Comparison of ENCODE assay signal across 22 cellular contexts in the genomic region with DNA sequence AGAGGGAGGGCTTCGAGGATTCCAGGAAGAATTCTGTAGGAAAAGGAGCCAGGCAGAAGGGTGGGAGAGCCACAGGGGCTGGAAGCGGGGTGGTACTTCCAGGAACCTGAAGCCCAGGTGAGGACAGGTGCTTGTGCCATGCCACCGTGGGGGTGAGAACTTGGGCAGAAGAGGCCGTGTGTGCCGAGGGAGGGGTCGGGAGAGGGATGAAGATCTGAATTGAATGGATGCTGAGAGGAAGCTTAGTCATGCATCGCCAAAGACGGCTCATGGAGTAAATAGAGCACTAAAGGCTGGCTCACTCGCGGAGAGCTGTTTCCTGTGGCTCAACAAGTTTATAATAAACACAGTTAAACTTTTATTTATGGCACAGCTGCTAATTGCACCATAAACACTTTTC. TPM values are rescaled to one million over a fixed set of nuclear protein-coding genes. Genes with fewer than 3 reads are reported as not detected.
A peak's percentile ranks its signal among the peaks of the same experiment; 100 is the strongest.
DNase-seq lines count a peak whose midpoint lies in the region; TF ChIP-seq lines count a peak whose summit lies in the region.
"Had no signal": no experiment of that assay in that cellular context is flagged by ENCODE, and none has a peak within 500 bp of the region (broad histone marks: within the 10 kb centered on the region; RNA-seq: fewer than 3 reads in every experiment).

No MANE protein-coding gene starts in this region.

- no peak for TF ChIP-seq CTCF in HEK293 (tag by site-specific recombination; IDR thresholded peaks at IDR 0.05)
- no peak for TF ChIP-seq CTCF in HFFc6 (IDR thresholded peaks at IDR 0.05)

- no peaks in the 10 kb centered on the region for H3K36me3 ChIP-seq in HEK293 (ENCODE audit: control insufficient read depth in 2 of 2, insufficient read depth in 1 of 2, low read length in 2 of 2)
- H3K36me3 ChIP-seq: breast epithelium, thoracic aorta had no signal

- H3K9me3 ChIP-seq in HEK293 (ENCODE audit: control insufficient read depth, insufficient read depth, low read depth, low read length): no peaks in the 10 kb centered on the region

- H3K27ac ChIP-seq in HEK293 (ENCODE audit: extremely low read depth, low read depth, low read length): no peak overlapping the region
- H3K27ac ChIP-seq: A549, breast epithelium, PC-9, thoracic aorta had no signal

- H3K36me3 Mint-ChIP-seq in activated CD4-positive, alpha-beta T cell treated with anti-CD3 and anti-CD28 coated beads, Interleukin-2, amount 10 ng/mL, durations not matched to agents 7 days and 5 days (ENCODE audit: low read depth): peaks cover 2% of the 10 kb centered on the region
- peaks cover 17% of the 10 kb centered on the region for H3K36me3 Mint-ChIP-seq in HFFc6 (ENCODE audit: low read depth)
- H3K36me3 Mint-ChIP-seq: CD8-positive, alpha-beta T cell had no signal

- DNase-seq in NCI-H2171 treated with DMSO at 0.1 percent for 48 hours (lab: John Stamatoyannopoulos, UW): peak; percentile 13
- no peak for DNase-seq in NCI-H2171 (lab: John Stamatoyannopoulos, UW)
- DNase-seq in NCI-H774 (lab: John Stamatoyannopoulos, UW): peak; percentile 29
- DNase-seq in mesenteric fat pad (ENCODE audit: low spot score): peak; percentile 59
- no peak for DNase-seq in GM03348 (ENCODE audit: low spot score)
- DNase-seq in activated CD4-positive, alpha-beta T cell treated with anti-CD3 and anti-CD28 coated beads, Interleukin-2, amount 10 ng/mL, durations not matched to agents 7 days and 5 days: no peak
- no peak for DNase-seq in HFFc6
- DNase-seq: activated B cell treated with CpG ODN at 0.5 μM for 24 hours; effector CD8-positive, alpha-beta T cell; Karpas-422; naive thymus-derived CD8-positive, alpha-beta T cell; PC-9; stimulated activated CD4-positive, alpha-beta T cell treated with anti-CD3 and anti-CD28 coated beads, Interleukin-2, amount 100 ng/mL, for 48 hours; stimulated activated CD8-positive, alpha-beta memory T cell treated with anti-CD3 and anti-CD28 coated beads, Interleukin-4, amount 100 ng/mL, for 48 hours; SW 1271 had no signal

- H3K9me3 Mint-ChIP-seq in activated CD4-positive, alpha-beta T cell treated with anti-CD3 and anti-CD28 coated beads, Interleukin-2, amount 10 ng/mL, durations not matched to agents 7 days and 5 days: peaks cover 18% of the 10 kb centered on the region
- peaks cover 18% of the 10 kb centered on the region for H3K9me3 Mint-ChIP-seq in HFFc6

- no peak overlapping the region for H3K4me3 Mint-ChIP-seq in activated CD4-positive, alpha-beta T cell treated with anti-CD3 and anti-CD28 coated beads, Interleukin-2, amount 10 ng/mL, durations not matched to agents 7 days and 5 days
- no peak overlapping the region for H3K4me3 Mint-ChIP-seq in HFFc6
- H3K4me3 Mint-ChIP-seq: activated B cell treated with CpG ODN at 0.5 μM for 24 hours; CD8-positive, alpha-beta T cell; naive thymus-derived CD8-positive, alpha-beta T cell had no signal

- H3K27ac Mint-ChIP-seq in activated CD4-positive, alpha-beta T cell treated with anti-CD3 and anti-CD28 coated beads, Interleukin-2, amount 10 ng/mL, durations not matched to agents 7 days and 5 days: no peak overlapping the region
- no peak overlapping the region for H3K27ac Mint-ChIP-seq in HFFc6
- H3K27ac Mint-ChIP-seq: activated B cell treated with CpG ODN at 0.5 μM for 24 hours; activated naive CD4-positive, alpha-beta T cell treated with anti-CD3 and anti-CD28 coated beads, Interleukin-2, amount 50 U/mL, for 72 hours; CD8-positive, alpha-beta T cell; naive thymus-derived CD8-positive, alpha-beta T cell had no signal

- H3K4me3 ChIP-seq in HEK293 (ENCODE audit: low read depth, low read length): no peak overlapping the region
- H3K4me3 ChIP-seq: A549, breast epithelium, PC-9, thoracic aorta had no signal

- H3K27me3 Mint-ChIP-seq in activated CD4-positive, alpha-beta T cell treated with anti-CD3 and anti-CD28 coated beads, Interleukin-2, amount 10 ng/mL, durations not matched to agents 7 days and 5 days: no peaks in the 10 kb centered on the region
- peaks cover 43% of the 10 kb centered on the region for H3K27me3 Mint-ChIP-seq in HFFc6 (ENCODE audit: insufficient read depth)
- H3K27me3 Mint-ChIP-seq: activated B cell treated with CpG ODN at 0.5 μM for 24 hours had no signal

- CTCF ChIA-PET in HEK293 (lab: Yijun Ruan, JAX): interaction anchor here (1.0 kb wide), 1 partner anchor 73 kb away, joined by 3 read pairs; no protein-coding TSS in a partner anchor
- CTCF ChIA-PET in activated CD4-positive, alpha-beta T cell treated with anti-CD3 and anti-CD28 coated beads, Interleukin-2, amount 10 ng/mL, durations not matched to agents 7 days and 5 days (lab: Charles Lee): interaction anchor here (0.6 kb wide), 1 partner anchor 22 kb away, joined by 3 read pairs; no protein-coding TSS in a partner anchor

- H3K4me1 Mint-ChIP-seq in activated CD4-positive, alpha-beta T cell treated with anti-CD3 and anti-CD28 coated beads, Interleukin-2, amount 10 ng/mL, durations not matched to agents 7 days and 5 days: no peaks in the 10 kb centered on the region
- no peaks in the 10 kb centered on the region for H3K4me1 Mint-ChIP-seq in HFFc6 (ENCODE audit: low read depth)
- H3K4me1 Mint-ChIP-seq: activated B cell treated with CpG ODN at 0.5 μM for 24 hours; naive thymus-derived CD8-positive, alpha-beta T cell had no signal

- H3K4me1 ChIP-seq in HEK293 (ENCODE audit: control insufficient read depth, insufficient read depth, low read length): no peaks in the 10 kb centered on the region
- H3K4me1 ChIP-seq: A549, breast epithelium had no signal

- POLR2A ChIA-PET in HEK293 (lab: Yijun Ruan, JAX): no interaction called here
- POLR2A ChIA-PET in activated CD4-positive, alpha-beta T cell treated with anti-CD3 and anti-CD28 coated beads, Interleukin-2, amount 10 ng/mL, durations not matched to agents 7 days and 5 days (lab: Charles Lee): interaction anchor here (0.7 kb wide), 1 partner anchor 13 kb away, joined by 3 read pairs; no protein-coding TSS in a partner anchor

TF ChIP-seq in HEK293, 187 proteins besides CTCF, POLR2A, EP300 and RAD21:
- TF ChIP-seq, protein P1, sequence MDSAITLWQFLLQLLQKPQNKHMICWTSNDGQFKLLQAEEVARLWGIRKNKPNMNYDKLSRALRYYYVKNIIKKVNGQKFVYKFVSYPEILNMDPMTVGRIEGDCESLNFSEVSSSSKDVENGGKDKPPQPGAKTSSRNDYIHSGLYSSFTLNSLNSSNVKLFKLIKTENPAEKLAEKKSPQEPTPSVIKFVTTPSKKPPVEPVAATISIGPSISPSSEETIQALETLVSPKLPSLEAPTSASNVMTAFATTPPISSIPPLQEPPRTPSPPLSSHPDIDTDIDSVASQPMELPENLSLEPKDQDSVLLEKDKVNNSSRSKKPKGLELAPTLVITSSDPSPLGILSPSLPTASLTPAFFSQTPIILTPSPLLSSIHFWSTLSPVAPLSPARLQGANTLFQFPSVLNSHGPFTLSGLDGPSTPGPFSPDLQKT (IDR thresholded peaks at IDR 0.05; ENCODE audit: borderline replicate concordance, low read depth, low read length): no peak
- TF ChIP-seq ZNF2 (tag by site-specific recombination; IDR thresholded peaks at IDR 0.05) (no peak), ZNF335 (tag by site-specific recombination; conservative IDR thresholded peaks at IDR 0.05) (no peak), ZNF514 (tag by site-specific recombination; IDR thresholded peaks at IDR 0.05) (no peak), ZBTB8A (tag by site-specific recombination; IDR thresholded peaks at IDR 0.05) (no peak), SCRT2 (tag by site-specific recombination; IDR thresholded peaks at IDR 0.05) (peak; percentile 80)
- TF ChIP-seq, protein P2, sequence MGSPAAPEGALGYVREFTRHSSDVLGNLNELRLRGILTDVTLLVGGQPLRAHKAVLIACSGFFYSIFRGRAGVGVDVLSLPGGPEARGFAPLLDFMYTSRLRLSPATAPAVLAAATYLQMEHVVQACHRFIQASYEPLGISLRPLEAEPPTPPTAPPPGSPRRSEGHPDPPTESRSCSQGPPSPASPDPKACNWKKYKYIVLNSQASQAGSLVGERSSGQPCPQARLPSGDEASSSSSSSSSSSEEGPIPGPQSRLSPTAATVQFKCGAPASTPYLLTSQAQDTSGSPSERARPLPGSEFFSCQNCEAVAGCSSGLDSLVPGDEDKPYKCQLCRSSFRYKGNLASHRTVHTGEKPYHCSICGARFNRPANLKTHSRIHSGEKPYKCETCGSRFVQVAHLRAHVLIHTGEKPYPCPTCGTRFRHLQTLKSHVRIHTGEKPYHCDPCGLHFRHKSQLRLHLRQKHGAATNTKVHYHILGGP (tag by site-specific recombination; IDR thresholded peaks at IDR 0.05): no peak
- TF ChIP-seq, protein P3, sequence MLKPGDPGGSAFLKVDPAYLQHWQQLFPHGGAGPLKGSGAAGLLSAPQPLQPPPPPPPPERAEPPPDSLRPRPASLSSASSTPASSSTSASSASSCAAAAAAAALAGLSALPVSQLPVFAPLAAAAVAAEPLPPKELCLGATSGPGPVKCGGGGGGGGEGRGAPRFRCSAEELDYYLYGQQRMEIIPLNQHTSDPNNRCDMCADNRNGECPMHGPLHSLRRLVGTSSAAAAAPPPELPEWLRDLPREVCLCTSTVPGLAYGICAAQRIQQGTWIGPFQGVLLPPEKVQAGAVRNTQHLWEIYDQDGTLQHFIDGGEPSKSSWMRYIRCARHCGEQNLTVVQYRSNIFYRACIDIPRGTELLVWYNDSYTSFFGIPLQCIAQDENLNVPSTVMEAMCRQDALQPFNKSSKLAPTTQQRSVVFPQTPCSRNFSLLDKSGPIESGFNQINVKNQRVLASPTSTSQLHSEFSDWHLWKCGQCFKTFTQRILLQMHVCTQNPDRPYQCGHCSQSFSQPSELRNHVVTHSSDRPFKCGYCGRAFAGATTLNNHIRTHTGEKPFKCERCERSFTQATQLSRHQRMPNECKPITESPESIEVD (tag by site-specific recombination; IDR thresholded peaks at IDR 0.05): no peak

RNA-seq across cellular contexts. Expression of a gene that starts 21.7 kb away (rescaled TPM):
- not detected for total RNA-seq in mesenteric fat pad
- not detected for total RNA-seq in activated CD4-positive, alpha-beta T cell treated with anti-CD3 and anti-CD28 coated beads, Interleukin-2, amount 10 ng/mL, durations not matched to agents 7 days and 5 days
- total RNA-seq in HFFc6 (2021; fragmentation: NEBNext Ultra II Directional; extraction: Animal tissue kit (Norgen Biotek cat#: 25700)): not detected
- total RNA-seq: CD8-positive, alpha-beta T cell; naive thymus-derived CD8-positive, alpha-beta T cell; PC-9; thoracic aorta had no signal

RNA-seq across cellular contexts. Expression of a gene that starts 35.2 kb away (rescaled TPM):
- total RNA-seq in mesenteric fat pad: not detected
- not detected for total RNA-seq in activated CD4-positive, alpha-beta T cell treated with anti-CD3 and anti-CD28 coated beads, Interleukin-2, amount 10 ng/mL, durations not matched to agents 7 days and 5 days
- total RNA-seq in HFFc6 (2021; fragmentation: NEBNext Ultra II Directional; extraction: Animal tissue kit (Norgen Biotek cat#: 25700)): not detected
- total RNA-seq: activated B cell treated with CpG ODN at 0.5 μM for 24 hours; activated naive CD4-positive, alpha-beta T cell treated with anti-CD3 and anti-CD28 coated beads, Interleukin-2, amount 50 U/mL, for 72 hours; breast epithelium; CD8-positive, alpha-beta T cell; lower leg skin; naive thymus-derived CD8-positive, alpha-beta T cell; PC-9; thoracic aorta had no signal

RNA-seq across cellular contexts. Expression of a gene that starts 58.3 kb away (rescaled TPM):
- not detected for total RNA-seq in mesenteric fat pad
- total RNA-seq in activated CD4-positive, alpha-beta T cell treated with anti-CD3 and anti-CD28 coated beads, Interleukin-2, amount 10 ng/mL, durations not matched to agents 7 days and 5 days: under 1 TPM; 0.44 to 0.89 TPM
- not detected for total RNA-seq in HFFc6 (2021; fragmentation: NEBNext Ultra II Directional; extraction: Animal tissue kit (Norgen Biotek cat#: 25700))
- total RNA-seq: activated naive CD4-positive, alpha-beta T cell treated with anti-CD3 and anti-CD28 coated beads, Interleukin-2, amount 50 U/mL, for 72 hours; naive thymus-derived CD8-positive, alpha-beta T cell; PC-9; thoracic aorta had no signal

Comparison
In these comparisons a context has a peak if more than half of its experiments do, and no peak if none do; other contexts are left out.
1. DNase-seq: peak in NCI-H2171 treated with DMSO at 0.1 percent for 48 hours (single experiment), NCI-H774 (single experiment) and mesenteric fat pad (single experiment); none in NCI-H2171 (single experiment), GM03348 (single experiment), activated CD4-positive, alpha-beta T cell treated with anti-CD3 and anti-CD28 coated beads, Interleukin-2, amount 10 ng/mL, durations not matched to agents 7 days and 5 days (single experiment) and HFFc6 (single experiment).